Comparison of ENCODE assay signal across 9 cellular contexts in genomic region chr9:77841739-77842386, GRCh38.
A peak's percentile ranks its signal among the peaks of the same experiment; 100 is the strongest.
DNase-seq lines count a peak whose midpoint lies in the region; ATAC-seq, FAIRE-seq and TF ChIP-seq lines count a peak whose summit lies in the region.
"Had no signal": no experiment of that assay in that cellular context is flagged by ENCODE, and none has a peak within 500 bp of the region (broad histone marks: within the 10 kb centered on the region; RNA-seq: fewer than 3 reads in every experiment).

No MANE protein-coding gene starts in this region.

- no peak overlapping the region for H3K4me2 ChIP-seq in GM23338
- H3K4me2 ChIP-seq in PC-3 (ENCODE audit: low read length) = no peak overlapping the region
- H3K4me2 ChIP-seq in keratinocyte (ENCODE audit: control insufficient read depth, extremely low read depth, insufficient read depth, low read depth, low read length) = no peak overlapping the region

- H3K9me1 ChIP-seq in keratinocyte (ENCODE audit: control insufficient read depth, extremely low read depth, insufficient read depth, low read length) = no peaks in the 10 kb centered on the region

- H4K20me1 ChIP-seq in GM23338 (replicated peaks; ENCODE audit: insufficient read depth) = 0 out of 2 replicates have a peak, but pooled peaks cover 2% of the 10 kb centered on the region
- no peaks in the 10 kb centered on the region for H4K20me1 ChIP-seq in PC-3 (ENCODE audit: low read length)
- no peaks in the 10 kb centered on the region for H4K20me1 ChIP-seq in keratinocyte (ENCODE audit: control insufficient read depth, extremely low read depth, insufficient read depth, low read length)

- CTCF ChIA-PET in PC-3 (lab: Charles Lee) = no interaction called here

- no TSS peak for BruUV-seq in PC-3 (replicated peaks; lab: Mats Ljungman, UMichigan)

- H3K9me2 ChIP-seq in GM23338 (ENCODE audit: insufficient read depth) (no peaks in the 10 kb centered on the region), PC-3 (replicated peaks; ENCODE audit: low read length) (no peaks in the 10 kb centered on the region)

- H3K4me1 ChIP-seq in GM23338 (ENCODE audit: insufficient read depth) (no peaks in the 10 kb centered on the region), PC-3 (ENCODE audit: insufficient read depth, low read length) (peaks cover 9% of the 10 kb centered on the region), keratinocyte (ENCODE audit: control insufficient read depth, extremely low read depth, insufficient read depth, low read length) (peaks cover 4% of the 10 kb centered on the region)

- H3K27ac ChIP-seq in GM23338 (ENCODE audit: low read depth) = no peak overlapping the region
- H3K27ac ChIP-seq in PC-3 (ENCODE audit: low read length) = no peak overlapping the region
- H3K27ac ChIP-seq in keratinocyte (ENCODE audit: control insufficient read depth, insufficient read depth, low read length) = no peak overlapping the region

- H3K27me3 ChIP-seq in GM23338 (ENCODE audit: insufficient read depth) (no peaks in the 10 kb centered on the region), PC-3 (ENCODE audit: low read length) (no peaks in the 10 kb centered on the region), keratinocyte (ENCODE audit: control insufficient read depth, extremely low read depth, insufficient read depth, low read length) (no peaks in the 10 kb centered on the region)

- peaks cover 3% of the 10 kb centered on the region for H3K27me3 Mint-ChIP-seq in GM23338 (ENCODE audit: insufficient read depth, low read depth, poor library complexity)
- H3K27me3 Mint-ChIP-seq: stimulated activated naive CD8-positive, alpha-beta T cell treated with anti-CD3 and anti-CD28 coated beads, Interleukin-15, Interleukin-2, amounts not matched to agents 100 ng/mL and 50 ng/mL, for 24 hours had no signal

- H3K79me2 ChIP-seq in GM23338 (replicated peaks; ENCODE audit: insufficient read depth) = no peaks in the 10 kb centered on the region
- H3K79me2 ChIP-seq in PC-3 (ENCODE audit: low read length) = no peaks in the 10 kb centered on the region
- peaks cover 7% of the 10 kb centered on the region for H3K79me2 ChIP-seq in keratinocyte (ENCODE audit: control insufficient read depth, insufficient read depth, low read length)

- no peak overlapping the region for H2AFZ ChIP-seq in GM23338
- no peak overlapping the region for H2AFZ ChIP-seq in PC-3 (ENCODE audit: low read length)
- no peak overlapping the region for H2AFZ ChIP-seq in keratinocyte (ENCODE audit: control insufficient read depth, low read length)

- TF ChIP-seq CTCF in GM23338 (conservative IDR thresholded peaks at IDR 0.05; ENCODE audit: low read depth in 2 of 2) (peak; percentile 37 to 49), PC-3 (conservative IDR thresholded peaks at IDR 0.05; ENCODE audit: low read depth, low read length) (peak; percentile 48; the same call in 1 of the 2 replicates), keratinocyte (optimal IDR thresholded peaks at IDR 0.05 in 1 of 3, IDR thresholded peaks at IDR 0.05 in 1 of 3, conservative IDR thresholded peaks at IDR 0.05 in 1 of 3; ENCODE audit: extremely low read depth in 1 of 3, insufficient read depth in 2 of 3, low read length in 3 of 3) (peak in 2 of 3 experiments; percentile 8 to 30), lower leg skin (IDR thresholded peaks at IDR 0.05) (no peak)

- H3K9me3 ChIP-seq in PC-3 (ENCODE audit: low read length) = no peaks in the 10 kb centered on the region
- no peaks in the 10 kb centered on the region for H3K9me3 ChIP-seq in keratinocyte (ENCODE audit: control insufficient read depth, low read depth, low read length)

- no peak overlapping the region for H3K27ac Mint-ChIP-seq in GM23338

- intact Hi-C loops in PC-3 (cut with micrococcal nuclease) = loop anchor here (5.0 to 10.0 kb wide), 2 partner anchors 50 to 77 kb away; no protein-coding TSS in a partner anchor
- intact Hi-C loops in lower leg skin (cut with DNase I; ENCODE audit: low total_unique reads) = no loop called here

- no peaks in the 10 kb centered on the region for H3K36me3 Mint-ChIP-seq in GM23338 (ENCODE audit: low read depth)

- POLR2A ChIA-PET in PC-3 (lab: Charles Lee; ENCODE audit: unreplicated experiment) = no interaction called here

- no peak overlapping the region for H3K9ac ChIP-seq in PC-3 (ENCODE audit: low read length)
- H3K9ac ChIP-seq in keratinocyte (ENCODE audit: control insufficient read depth, extremely low read depth, insufficient read depth, low read length) = no peak overlapping the region

- no peaks in the 10 kb centered on the region for H3K36me3 ChIP-seq in GM23338 (ENCODE audit: insufficient read depth)
- no peaks in the 10 kb centered on the region for H3K36me3 ChIP-seq in PC-3 (ENCODE audit: low read depth, low read length)
- peaks cover 0 to 2% of the 10 kb centered on the region in 2 experiments for H3K36me3 ChIP-seq in keratinocyte (ENCODE audit: control insufficient read depth in 2 of 2, extremely low read depth in 1 of 2, insufficient read depth in 2 of 2, low read length in 2 of 2)

- no peaks in the 10 kb centered on the region for H3K9me3 Mint-ChIP-seq in GM23338
- H3K9me3 Mint-ChIP-seq: stimulated activated naive CD8-positive, alpha-beta T cell treated with anti-CD3 and anti-CD28 coated beads, Interleukin-15, Interleukin-2, amounts not matched to agents 100 ng/mL and 50 ng/mL, for 24 hours had no signal

- TF ChIP-seq POLR2A in GM12892 (IDR thresholded peaks at IDR 0.05; ENCODE audit: low read depth, low read length) (no peak), lower leg skin (IDR thresholded peaks at IDR 0.05) (no peak)

- FAIRE-seq in GM12892 (lab: Jason Lieb, UNC) (peak; percentile 9), keratinocyte (lab: Jason Lieb, UNC) (no peak)

- WGBS in lower leg skin, 2 donors = 65 to 74% methylated on average over 3 of the region's 3 CpGs

- ATAC-seq in GM23338 (no peak; the same call in 2 of the 3 replicates), PC-3 (no peak; the same call in none of the 2 replicates)

- no peak overlapping the region for H3K4me3 ChIP-seq in GM23338
- H3K4me3 ChIP-seq in PC-3 (ENCODE audit: low read length) = no peak overlapping the region
- no peak overlapping the region for H3K4me3 ChIP-seq in keratinocyte (ENCODE audit: control insufficient read depth in 2 of 3, extremely low read depth in 1 of 3, insufficient read depth in 2 of 3, low read depth in 1 of 3, low read length in 3 of 3)
- H3K4me3 ChIP-seq in lower leg skin (ENCODE audit: low read depth, poor library complexity, severe bottlenecking) = no peak overlapping the region

- no peak for DNase-seq in GM12892 (ENCODE audit: insufficient read length)
- no peak for DNase-seq in GM23338 (ENCODE audit: low spot score)
- DNase-seq in PC-3 = peak; percentile 16
- DNase-seq in keratinocyte (ENCODE audit: low read depth, low spot score) = no peak
- DNase-seq in effector CD8-positive, alpha-beta T cell (lab: John Stamatoyannopoulos, UW) = no peak
- no peak for DNase-seq in AG20443 (ENCODE audit: low spot score)
- DNase-seq in lower leg skin (ENCODE audit: low spot score in 2 of 2) = no peak
- no peak for DNase-seq in SK-N-DZ (ENCODE audit: low spot score)

- dilution Hi-C loops in keratinocyte (cut with MboI; ENCODE audit: extremely low pct_ligation_motif_present, low sequenced_read_pairs) = no loop called here

- H3K4me3 Mint-ChIP-seq in GM23338 = no peak overlapping the region
- H3K4me3 Mint-ChIP-seq: stimulated activated naive CD8-positive, alpha-beta T cell treated with anti-CD3 and anti-CD28 coated beads, Interleukin-15, Interleukin-2, amounts not matched to agents 100 ng/mL and 50 ng/mL, for 24 hours had no signal

- peaks cover 16% of the 10 kb centered on the region for H3K4me1 Mint-ChIP-seq in GM23338

- no peaks in the 10 kb centered on the region for H3F3A ChIP-seq in GM23338 (replicated peaks; ENCODE audit: low read depth)
- no peaks in the 10 kb centered on the region for H3F3A ChIP-seq in PC-3 (ENCODE audit: low read length, unreplicated experiment)

TF ChIP-seq in GM23338, 12 proteins besides CTCF, POLR2A, EP300 and RAD21:
- no peak for TF ChIP-seq ZNF114 (CRISPR knock-in tag; IDR thresholded peaks at IDR 0.05)
- no peak for TF ChIP-seq CREB1 (CRISPR knock-in tag; IDR thresholded peaks at IDR 0.05; ENCODE audit: low read depth)
- no peak for TF ChIP-seq EZH2 (IDR thresholded peaks at IDR 0.05; ENCODE audit: low read depth, unreplicated experiment)
- no peak for TF ChIP-seq JUNB (IDR thresholded peaks at IDR 0.05; ENCODE audit: unreplicated experiment)
- TF ChIP-seq NANOG (IDR thresholded peaks at IDR 0.05; ENCODE audit: borderline replicate concordance) = no peak
TF ChIP-seq in GM23338: peak in this region for 0.

Comparison
In these comparisons a context has a peak if more than half of its experiments do, and no peak if none do; other contexts are left out.
1. CTCF ChIP-seq: peak in GM23338 (2 of 2), PC-3 (single experiment) and keratinocyte (2 of 3); none in lower leg skin (0 of 3).